ENCODE assay signal across 8 cellular contexts in the genomic region with DNA sequence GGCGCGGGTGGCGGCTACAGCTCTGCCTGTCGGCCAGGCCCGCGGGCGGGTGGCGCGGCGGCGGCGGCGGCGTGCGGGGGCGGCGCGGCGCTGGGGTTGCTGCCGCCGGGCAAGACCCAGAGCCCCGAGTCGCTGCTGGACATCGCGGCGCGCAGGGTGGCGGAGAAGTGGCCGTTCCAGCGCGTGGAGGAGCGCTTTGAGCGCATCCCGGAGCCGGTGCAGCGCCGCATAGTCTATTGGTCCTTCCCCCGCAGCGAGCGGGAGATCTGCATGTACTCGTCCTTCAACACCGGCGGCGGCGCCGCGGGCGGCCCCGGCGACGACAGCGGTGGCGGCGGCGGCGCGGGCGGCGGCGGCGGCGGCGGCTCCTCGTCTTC. TPM values are rescaled to one million over a fixed set of nuclear protein-coding genes. Genes with fewer than 3 reads are reported as not detected.
A peak's percentile ranks its signal among the peaks of the same experiment; 100 is the strongest.
DNase-seq lines count a peak whose midpoint lies in the region; ATAC-seq and TF ChIP-seq lines count a peak whose summit lies in the region.

No MANE protein-coding gene starts in this region.

- H3K4me3 ChIP-seq in retinal pigment epithelial cell (ENCODE audit: low read length): peak overlapping the region; percentile 73

- peaks cover 38 to 41% (median 39%) of the 10 kb centered on the region in 3 donors for H3K4me1 Mint-ChIP-seq in IgD-negative memory B cell
- H3K4me1 Mint-ChIP-seq in activated T-helper 2 cell treated with anti-CD3 and anti-CD28 coated beads, Interferon-gamma antibody, Interleukin-2, Interleukin-4, amounts not matched to agents 10 μg/mL and 5 μg/mL and 100 μg/mL, durations not matched to agents 14 hours and 24 hours and 36 hours (ENCODE audit: low read depth): peaks cover 47% of the 10 kb centered on the region

- H3K27ac Mint-ChIP-seq in IgD-negative memory B cell: peak overlapping the region; percentile 84 to 97 (median 87)
- H3K27ac Mint-ChIP-seq in activated T-helper 2 cell treated with anti-CD3 and anti-CD28 coated beads, Interferon-gamma antibody, Interleukin-2, Interleukin-4, amounts not matched to agents 10 μg/mL and 5 μg/mL and 100 μg/mL, durations not matched to agents 14 hours and 24 hours and 36 hours: no peak overlapping the region

- intact Hi-C loops in activated T-helper 2 cell treated with anti-CD3 and anti-CD28 coated beads, Interferon-gamma antibody, Interleukin-2, Interleukin-4, amounts not matched to agents 10 μg/mL and 5 μg/mL and 100 μg/mL, durations not matched to agents 14 hours and 24 hours and 36 hours (cut with micrococcal nuclease): loop anchor here (1.0 to 5.0 kb wide), 6 partner anchors 26 to 975 kb away; a partner anchor contains a TSS
- intact Hi-C loops in Right ventricle myocardium superior (cut with DNase I): loop anchor here (2.0 to 5.0 kb wide), 4 partner anchors 75 to 326 kb away; a partner anchor contains a TSS

- peak; percentile 36 for DNase-seq in activated T-cell treated with anti-CD3 and anti-CD28 coated beads for 1 hour (ENCODE audit: low read depth)
- DNase-seq in activated T-cell treated with anti-CD3 and anti-CD28 coated beads, Interleukin-2, amount 50 U/mL, for 1 hour: no peak
- DNase-seq in activated T-helper 2 cell treated with anti-CD3 and anti-CD28 coated beads, Interferon-gamma antibody, Interleukin-2, Interleukin-4, amounts not matched to agents 10 μg/mL and 5 μg/mL and 100 μg/mL, durations not matched to agents 14 hours and 24 hours and 36 hours (ENCODE audit: low spot score): no peak
- DNase-seq in Right ventricle myocardium superior: peak; percentile 68
- DNase-seq in retinal pigment epithelial cell (ENCODE audit: low read depth): no peak
- no peak for DNase-seq in medulla oblongata (ENCODE audit: extremely low spot score)

- H3K36me3 Mint-ChIP-seq in IgD-negative memory B cell: peaks cover 9% of the 10 kb centered on the region
- H3K36me3 Mint-ChIP-seq in activated T-helper 2 cell treated with anti-CD3 and anti-CD28 coated beads, Interferon-gamma antibody, Interleukin-2, Interleukin-4, amounts not matched to agents 10 μg/mL and 5 μg/mL and 100 μg/mL, durations not matched to agents 14 hours and 24 hours and 36 hours (ENCODE audit: low read depth): peaks cover 33% of the 10 kb centered on the region

- peaks cover 5% of the 10 kb centered on the region for H3K27me3 Mint-ChIP-seq in IgD-negative memory B cell
- peaks cover 31% of the 10 kb centered on the region for H3K27me3 Mint-ChIP-seq in activated T-helper 2 cell treated with anti-CD3 and anti-CD28 coated beads, Interferon-gamma antibody, Interleukin-2, Interleukin-4, amounts not matched to agents 10 μg/mL and 5 μg/mL and 100 μg/mL, durations not matched to agents 14 hours and 24 hours and 36 hours (ENCODE audit: low read depth)

- peaks cover 0 to 2% (median 0%) of the 10 kb centered on the region in 3 donors for H3K9me3 Mint-ChIP-seq in IgD-negative memory B cell
- no peaks in the 10 kb centered on the region for H3K9me3 Mint-ChIP-seq in activated T-helper 2 cell treated with anti-CD3 and anti-CD28 coated beads, Interferon-gamma antibody, Interleukin-2, Interleukin-4, amounts not matched to agents 10 μg/mL and 5 μg/mL and 100 μg/mL, durations not matched to agents 14 hours and 24 hours and 36 hours

- H3K4me3 Mint-ChIP-seq in IgD-negative memory B cell: peak overlapping the region; percentile 88 to 98 (median 95)
- H3K4me3 Mint-ChIP-seq in activated T-helper 2 cell treated with anti-CD3 and anti-CD28 coated beads, Interferon-gamma antibody, Interleukin-2, Interleukin-4, amounts not matched to agents 10 μg/mL and 5 μg/mL and 100 μg/mL, durations not matched to agents 14 hours and 24 hours and 36 hours (ENCODE audit: low read depth): peak overlapping the region; percentile 65

- ATAC-seq in Right ventricle myocardium superior (ENCODE audit: poor library complexity) (no peak), HG03097 (IDR thresholded peaks at IDR 0.05; ENCODE audit: low FRiP score, unreplicated experiment) (no peak)

- TF ChIP-seq CTCF in retinal pigment epithelial cell (conservative IDR thresholded peaks at IDR 0.05; ENCODE audit: low read depth, low read length): no peak

RNA-seq across cellular contexts. Expression of a gene that starts 0.3 kb away (rescaled TPM):
- 0.60 TPM for polyA plus RNA-seq in IgD-negative memory B cell
- total RNA-seq in activated T-helper 2 cell treated with anti-CD3 and anti-CD28 coated beads, Interferon-gamma antibody, Interleukin-2, Interleukin-4, amounts not matched to agents 10 μg/mL and 5 μg/mL and 100 μg/mL, durations not matched to agents 14 hours and 24 hours and 36 hours: 8.9 TPM in 2 replicates
- 6.6 TPM for total RNA-seq in Right ventricle myocardium superior

Comparison
In these comparisons a context has a peak if more than half of its experiments do, and no peak if none do; other contexts are left out.
1. DNase-seq: peak in activated T-cell treated with anti-CD3 and anti-CD28 coated beads for 1 hour (single experiment) and Right ventricle myocardium superior (single experiment); none in activated T-cell treated with anti-CD3 and anti-CD28 coated beads, Interleukin-2, amount 50 U/mL, for 1 hour (single experiment), activated T-helper 2 cell treated with anti-CD3 and anti-CD28 coated beads, Interferon-gamma antibody, Interleukin-2, Interleukin-4, amounts not matched to agents 10 μg/mL and 5 μg/mL and 100 μg/mL, durations not matched to agents 14 hours and 24 hours and 36 hours (single experiment), retinal pigment epithelial cell (single experiment) and medulla oblongata (single experiment).